ENCODE assay signal across 8 cellular contexts in genomic region chrX:107118322-107119147, GRCh38. TPM values are rescaled to one million over a fixed set of nuclear protein-coding genes. Genes with fewer than 3 reads are reported as not detected.
DNase-seq lines count a peak whose midpoint lies in the region; TF ChIP-seq lines count a peak whose summit lies in the region.

TSS of gene RBM41 (minus strand) at chrX:107118822. CDS start at chrX:107118773, 49 bp downstream.

- peaks cover 21% of the 10 kb centered on the region for H3K36me3 ChIP-seq in H7 (replicated peaks; ENCODE audit: control insufficient read depth, insufficient read depth, low read length)
- H3K36me3 ChIP-seq in stomach: peaks cover 10 to 29% (median 28%) of the 10 kb centered on the region in 4 donors

- intact Hi-C loops in stomach (cut with DNase I; ENCODE audit: low total_unique reads): no loop called here

- peaks cover 33% of the 10 kb centered on the region for H3K36me3 Mint-ChIP-seq in nephron progenitor cell (ENCODE audit: low read depth)

- DNase-seq in EH (ENCODE audit: low read depth): peak; percentile 75
- peak; percentile 65 for DNase-seq in H7
- peak; percentile 69 for DNase-seq in LoVo (ENCODE audit: low spot score)
- peak; percentile 18 for DNase-seq in SIG-M5 (lab: John Stamatoyannopoulos, UW)
- peak; percentile 89 for DNase-seq in activated effector memory CD4-positive, alpha-beta T cell treated with anti-CD3 and anti-CD28 coated beads, Interleukin-2, amount 50 U/mL, for 16 hours
- peak; percentile 53 to 84 for DNase-seq in foreskin fibroblast
- DNase-seq in nephron progenitor cell: peak; percentile 50
- peak; percentile 80 for DNase-seq in stomach

- 0 to 31% (median 4%) methylated on average over 24 to 37 of the region's 37 CpGs for WGBS in stomach, 5 donors

- H3K4me1 ChIP-seq in stomach: no peaks in the 10 kb centered on the region

- no peaks in the 10 kb centered on the region for H3K27me3 ChIP-seq in H7 (ENCODE audit: control insufficient read depth, insufficient read depth, low read length)
- peaks cover 0 to 3% (median 0%) of the 10 kb centered on the region in 3 donors for H3K27me3 ChIP-seq in stomach

- H3K4me3 ChIP-seq in H7 (ENCODE audit: insufficient read depth, low read depth, low read length) (peak within 1 kb of the TSS; percentile 78), foreskin fibroblast (ENCODE audit: low read depth in 1 of 2, low read length in 2 of 2) (peak within 1 kb of the TSS; percentile 72 to 76), stomach (peak within 1 kb of the TSS; percentile 49 to 75 (median 64))

- no peaks in the 10 kb centered on the region for H3K9me3 ChIP-seq in stomach

- TF ChIP-seq CTCF in foreskin fibroblast (IDR thresholded peaks at IDR 0.05; ENCODE audit: low read depth, low read length) (no peak), nephron progenitor cell (IDR thresholded peaks at IDR 0.05) (no peak), stomach (IDR thresholded peaks at IDR 0.05) (no peak)

- peak within 1 kb of the TSS; percentile 100 for H3K4me3 Mint-ChIP-seq in nephron progenitor cell

- no peak for TF ChIP-seq POLR2A in stomach (IDR thresholded peaks at IDR 0.05)

- H3K27ac ChIP-seq in stomach: peak within 1 kb of the TSS; percentile 45 to 85 (median 68)

- no peak for TF ChIP-seq EP300 in stomach (IDR thresholded peaks at IDR 0.05)

- H3K27ac Mint-ChIP-seq in nephron progenitor cell: peak within 1 kb of the TSS; percentile 100

- peaks cover 16% of the 10 kb centered on the region for H3K4me1 Mint-ChIP-seq in nephron progenitor cell

- no peaks in the 10 kb centered on the region for H3K27me3 Mint-ChIP-seq in nephron progenitor cell (ENCODE audit: low read depth, poor library complexity)

- peaks cover 15% of the 10 kb centered on the region for H3K9me3 Mint-ChIP-seq in nephron progenitor cell

RNA-seq across cellular contexts. Expression of gene RBM41, which starts in this region (rescaled TPM):
- 20.9 and 28.7 TPM in 2 replicates for total RNA-seq in H7 (2014; rRNA removed; shearing (Covaris generic))
- 10 to 100 TPM in 4 of 5 donors, 1 to 10 TPM in 1; 9.0 to 77.6 (median 21.0) TPM for total RNA-seq in stomach
- 1 to 10 TPM; 3.3 to 7.6 (median 5.3) TPM for polyA plus RNA-seq in stomach

Comparison
In these comparisons a context has a peak if more than half of its experiments do, and no peak if none do; other contexts are left out.
1. Peak in every context shown above with its lines: DNase-seq, H3K4me3 ChIP-seq and H3K27ac ChIP-seq.
2. DNase-seq: peak in every context shown above with its lines; median percentile 89 in activated effector memory CD4-positive, alpha-beta T cell treated with anti-CD3 and anti-CD28 coated beads, Interleukin-2, amount 50 U/mL, for 16 hours; 80 in stomach; 75 in EH; 69 in LoVo; 68 in foreskin fibroblast; 65 in H7; 50 in nephron progenitor cell; 18 in SIG-M5.